In genomic region chr2:218399391-218400166, GRCh38 we compare ENCODE assay signal across 8 cellular contexts.
A peak's percentile ranks its signal among the peaks of the same experiment; 100 is the strongest.
DNase-seq lines count a peak whose midpoint lies in the region; ATAC-seq and TF ChIP-seq lines count a peak whose summit lies in the region.

Gene CTDSP1 (plus strand): TSS chr2:218399868. CDS start chr2:218400091, 223 bp downstream.

- peaks cover 2% of the 10 kb centered on the region for H3K9me3 ChIP-seq in iPS-18c (ENCODE audit: control insufficient read depth, insufficient read depth, low read length)

- ATAC-seq in GM18861 (IDR thresholded peaks at IDR 0.05; ENCODE audit: unreplicated experiment) = peak; percentile 34
- ATAC-seq in HG03095 (IDR thresholded peaks at IDR 0.05; ENCODE audit: unreplicated experiment) = peak; percentile 33

- H3K4me3 ChIP-seq in iPS-18c (ENCODE audit: insufficient read depth, low read depth, low read length) (peak within 1 kb of the TSS; percentile 96), skin epidermis (peak within 1 kb of the TSS; percentile 73 to 99 (median 89))

- no peak; the same call in 1 of the 2 replicates for TF ChIP-seq CTCF in VCaP (conservative IDR thresholded peaks at IDR 0.05)

- in situ Hi-C loops in T47D (cut with HindIII; ENCODE audit: low pct_unique_long_range_greater_than_20kb, low sequenced_read_pairs) = no loop called here

- DNase-seq in 8988T (peak; percentile 99), NCI-H2196 (lab: John Stamatoyannopoulos, UW; ENCODE audit: unreplicated experiment) (peak; percentile 92), T47D (ENCODE audit: low read depth in 1 of 2, low spot score in 1 of 2) (peak; percentile 74 to 96)

- H3K27ac ChIP-seq in VCaP = peak within 1 kb of the TSS; percentile 98
- H3K27ac ChIP-seq in skin epidermis = peak within 1 kb of the TSS; percentile 69 to 100 (median 99)

Comparison
In these comparisons a context has a peak if more than half of its experiments do, and no peak if none do; other contexts are left out.
1. Peak in every context shown above with its lines: DNase-seq, ATAC-seq, H3K4me3 ChIP-seq and H3K27ac ChIP-seq.